13 cellular contexts compared by ENCODE assay signal in the genomic region with DNA sequence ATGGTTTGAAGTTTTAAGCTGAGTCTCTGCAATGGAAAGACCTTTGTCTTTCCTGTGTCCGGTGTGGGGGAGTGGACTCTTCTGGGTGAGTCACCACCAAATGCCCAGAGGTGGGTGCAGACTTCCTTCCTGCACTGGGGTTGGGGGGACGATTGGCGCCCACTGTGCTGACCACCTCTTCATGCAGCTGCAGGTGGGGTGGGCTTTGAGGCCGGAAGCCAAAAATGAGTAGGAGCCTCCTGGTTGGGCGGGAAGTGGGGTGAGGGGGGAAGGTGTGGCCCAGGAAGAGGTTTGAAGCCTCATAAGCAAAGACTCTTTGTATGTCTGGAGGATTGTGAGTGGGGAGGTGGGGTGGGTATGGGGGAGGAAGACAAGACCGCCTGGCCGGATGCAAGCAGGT. TPM values are rescaled to one million over a fixed set of nuclear protein-coding genes. Genes with fewer than 3 reads are reported as not detected.
DNase-seq lines count a peak whose midpoint lies in the region; ATAC-seq, FAIRE-seq and TF ChIP-seq lines count a peak whose summit lies in the region.
"Had no signal": no experiment of that assay in that cellular context is flagged by ENCODE, and none has a peak within 500 bp of the region (broad histone marks: within the 10 kb centered on the region; RNA-seq: fewer than 3 reads in every experiment).

No MANE protein-coding gene starts in this region.

- peak; percentile 20 for ATAC-seq in stimulated activated naive CD8-positive, alpha-beta T cell treated with anti-CD3 and anti-CD28 coated beads, Interleukin-15, Interleukin-2, amounts not matched to agents 100 U/mL and 50 U/mL, for 24 hours
- no peak for ATAC-seq in left cardiac atrium

- peaks cover 7% of the 10 kb centered on the region for H3K4me1 ChIP-seq in astrocyte (ENCODE audit: insufficient read depth, low read length)
- H3K4me1 ChIP-seq: uterus had no signal

- H3K36me3 Mint-ChIP-seq in astrocyte (ENCODE audit: low read depth, unreplicated experiment) = no peaks in the 10 kb centered on the region

- H3K27ac Mint-ChIP-seq in astrocyte (ENCODE audit: unreplicated experiment) = no peak overlapping the region

- no peaks in the 10 kb centered on the region for H3K27me3 ChIP-seq in astrocyte (ENCODE audit: insufficient read depth, low read length)
- H3K27me3 ChIP-seq: sigmoid colon, uterus had no signal

- no peak overlapping the region for H2AFZ ChIP-seq in astrocyte (ENCODE audit: low read depth, low read length)
- H2AFZ ChIP-seq: PC-9 had no signal

- no peak overlapping the region for H3K4me3 Mint-ChIP-seq in astrocyte (ENCODE audit: unreplicated experiment)

- H3K27ac ChIP-seq in astrocyte (ENCODE audit: low read depth, low read length) = no peak overlapping the region
- H3K27ac ChIP-seq: PC-9, sigmoid colon, uterus had no signal

- H4K20me1 ChIP-seq in astrocyte (ENCODE audit: insufficient read depth, low read length) = no peaks in the 10 kb centered on the region

- DNase-seq in activated gamma-delta T cell treated with Interleukin-2 at 50 U/mL for 16 hours (peak; percentile 43), activated gamma-delta T cell (lab: John Stamatoyannopoulos, UW) (no peak), T-helper 9 cell (peak; percentile 5), astrocyte (ENCODE audit: low read depth) (no peak), SHP77 (lab: John Stamatoyannopoulos, UW) (no peak), NCI-H2107 (lab: John Stamatoyannopoulos, UW) (no peak), left cardiac atrium (no peak)
- DNase-seq in stimulated activated naive CD8-positive, alpha-beta T cell treated with anti-CD3 and anti-CD28 coated beads, Interleukin-15, Interleukin-2, amounts not matched to agents 100 U/mL and 50 U/mL, for 24 hours = peak; percentile 33
- DNase-seq: DMS79, NCI-H2171, PC-9, sigmoid colon, uterus had no signal

- H3K27me3 Mint-ChIP-seq in astrocyte (ENCODE audit: low read depth, unreplicated experiment) = peaks cover 13% of the 10 kb centered on the region

- intact Hi-C loops in left cardiac atrium (cut with DNase I) = no loop called here

- no peaks in the 10 kb centered on the region for H3K36me3 ChIP-seq in astrocyte (ENCODE audit: insufficient read depth, low read length)
- H3K36me3 ChIP-seq: sigmoid colon, uterus had no signal

- H3K4me2 ChIP-seq in astrocyte (ENCODE audit: low read length) = peak overlapping the region; percentile 15
- H3K4me2 ChIP-seq: PC-9 had no signal

- peaks cover 5% of the 10 kb centered on the region for H3K9me3 Mint-ChIP-seq in astrocyte (ENCODE audit: unreplicated experiment)

- no peaks in the 10 kb centered on the region for H3K9me3 ChIP-seq in astrocyte (ENCODE audit: insufficient read depth, low read depth, low read length)
- H3K9me3 ChIP-seq: sigmoid colon, uterus had no signal

- H3K9ac ChIP-seq in astrocyte (ENCODE audit: low read length) = no peak overlapping the region

- no peak overlapping the region for H3K4me3 ChIP-seq in astrocyte (ENCODE audit: insufficient read depth, low read depth, low read length)
- H3K4me3 ChIP-seq: PC-9, sigmoid colon, uterus had no signal

- no peak for TF ChIP-seq CTCF in astrocyte (IDR thresholded peaks at IDR 0.05; ENCODE audit: insufficient read depth, low read depth, low read length)

- H3K79me2 ChIP-seq in astrocyte (ENCODE audit: insufficient read depth, low read length) = no peaks in the 10 kb centered on the region

- peaks cover 17% of the 10 kb centered on the region for H3K4me1 Mint-ChIP-seq in astrocyte (ENCODE audit: low read depth, unreplicated experiment)

- FAIRE-seq in astrocyte (lab: Jason Lieb, UNC) = no peak

RNA-seq across cellular contexts. Expression of a gene that starts 27.6 kb away (rescaled TPM):
- 0.48 and 1.2 TPM in 2 replicates for total RNA-seq in astrocyte
- 1 to 10 TPM in 1 of 2 donors, under 1 TPM in 1; 0.13 to 1.9 TPM for total RNA-seq in left cardiac atrium

Comparison
In these comparisons a context has a peak if more than half of its experiments do, and no peak if none do; other contexts are left out.
1. DNase-seq: peak in activated gamma-delta T cell treated with Interleukin-2 at 50 U/mL for 16 hours (single experiment), T-helper 9 cell (single experiment) and stimulated activated naive CD8-positive, alpha-beta T cell treated with anti-CD3 and anti-CD28 coated beads, Interleukin-15, Interleukin-2, amounts not matched to agents 100 U/mL and 50 U/mL, for 24 hours (single experiment); none in activated gamma-delta T cell (single experiment), astrocyte (single experiment), SHP77 (0 of 2), NCI-H2107 (single experiment) and left cardiac atrium (single experiment).